In genomic region chr3:82163907-82164520, GRCh38 we compare ENCODE assay signal across 9 cellular contexts.
DNase-seq lines count a peak whose midpoint lies in the region; ATAC-seq and TF ChIP-seq lines count a peak whose summit lies in the region.
"Had no signal": no experiment of that assay in that cellular context is flagged by ENCODE, and none has a peak within 500 bp of the region (broad histone marks: within the 10 kb centered on the region; RNA-seq: fewer than 3 reads in every experiment).

No MANE protein-coding gene starts in this region.

- in situ Hi-C loops in astrocyte of the spinal cord (cut with HindIII; ENCODE audit: low sequenced_read_pairs), result no loop called here
- in situ Hi-C loops in transverse colon (cut with MboI; ENCODE audit: low pct_ligation_motif_present in 1 of 4, low pct_unique_long_range_greater_than_20kb in 1 of 4, low sequenced_read_pairs in 3 of 4), result no loop called here

- 84 to 86% methylated on average over 1 of the region's 1 CpG for WGBS in transverse colon (ENCODE audit: low coverage in 1 of 2), 2 donors

- H3K9me3 Mint-ChIP-seq in nephron progenitor cell, result no peaks in the 10 kb centered on the region
- H3K9me3 Mint-ChIP-seq in stimulated activated memory B cell treated with anti-CD40 and anti-IgM and Interleukin-4, amounts not matched to agents 10 μg/mL and 1 μg/mL and 100 μg/mL, for 72 hours, result no peaks in the 10 kb centered on the region

- H3K27me3 ChIP-seq in transverse colon, result no peaks in the 10 kb centered on the region

- H3K36me3 Mint-ChIP-seq in nephron progenitor cell (ENCODE audit: low read depth), result no peaks in the 10 kb centered on the region
- H3K36me3 Mint-ChIP-seq in stimulated activated memory B cell treated with anti-CD40 and anti-IgM and Interleukin-4, amounts not matched to agents 10 μg/mL and 1 μg/mL and 100 μg/mL, for 72 hours, result no peaks in the 10 kb centered on the region

- H3K4me3 ChIP-seq in astrocyte of the spinal cord (ENCODE audit: low read depth, low read length) (no peak overlapping the region), transverse colon (no peak overlapping the region)

- H3K9me3 ChIP-seq in transverse colon, result no peaks in the 10 kb centered on the region

- intact Hi-C loops in transverse colon (cut with DNase I; ENCODE audit: low total_unique reads), result no loop called here

- no peak for TF ChIP-seq EP300 in transverse colon (IDR thresholded peaks at IDR 0.05; ENCODE audit: low read depth)

- no peaks in the 10 kb centered on the region for H3K36me3 ChIP-seq in transverse colon

- no peak overlapping the region for H3K27ac Mint-ChIP-seq in nephron progenitor cell
- H3K27ac Mint-ChIP-seq in stimulated activated memory B cell treated with anti-CD40 and anti-IgM and Interleukin-4, amounts not matched to agents 10 μg/mL and 1 μg/mL and 100 μg/mL, for 72 hours, result no peak overlapping the region

- no peaks in the 10 kb centered on the region for H3K4me1 Mint-ChIP-seq in nephron progenitor cell
- H3K4me1 Mint-ChIP-seq in stimulated activated memory B cell treated with anti-CD40 and anti-IgM and Interleukin-4, amounts not matched to agents 10 μg/mL and 1 μg/mL and 100 μg/mL, for 72 hours, result no peaks in the 10 kb centered on the region

- H3K4me3 Mint-ChIP-seq in nephron progenitor cell, result no peak overlapping the region
- no peak overlapping the region for H3K4me3 Mint-ChIP-seq in stimulated activated memory B cell treated with anti-CD40 and anti-IgM and Interleukin-4, amounts not matched to agents 10 μg/mL and 1 μg/mL and 100 μg/mL, for 72 hours

- H3K4me1 ChIP-seq in transverse colon, result no peaks in the 10 kb centered on the region

- DNase-seq in astrocyte of the spinal cord (ENCODE audit: low read depth, low spot score) (peak; percentile 36), nephron progenitor cell (no peak), transverse colon (no peak)
- no peak for DNase-seq in stimulated activated naive CD4-positive, alpha-beta T cell treated with Interleukin-2 at 50 U/mL for 16 hours (lab: John Stamatoyannopoulos, UW)
- DNase-seq: NCI-H187 had no signal

- TF ChIP-seq POLR2A in transverse colon (IDR thresholded peaks at IDR 0.05), result no peak

- no peaks in the 10 kb centered on the region for H3K27me3 Mint-ChIP-seq in nephron progenitor cell (ENCODE audit: low read depth, poor library complexity)
- no peaks in the 10 kb centered on the region for H3K27me3 Mint-ChIP-seq in stimulated activated memory B cell treated with anti-CD40 and anti-IgM and Interleukin-4, amounts not matched to agents 10 μg/mL and 1 μg/mL and 100 μg/mL, for 72 hours

- ATAC-seq in GM18508 (IDR thresholded peaks at IDR 0.05; ENCODE audit: insufficient read depth, unreplicated experiment) (peak; percentile 56), HG03520 (IDR thresholded peaks at IDR 0.05; ENCODE audit: unreplicated experiment) (peak; percentile 77), GM21576 (IDR thresholded peaks at IDR 0.05; ENCODE audit: unreplicated experiment) (no peak)
- ATAC-seq in stimulated activated memory B cell treated with anti-CD40 and anti-IgM and Interleukin-4, amounts not matched to agents 10 μg/mL and 1 μg/mL and 100 μg/mL, for 72 hours, result no peak

- TF ChIP-seq CTCF in astrocyte of the spinal cord (IDR thresholded peaks at IDR 0.05; ENCODE audit: low read depth, low read length), result peak; percentile 40
- TF ChIP-seq CTCF in nephron progenitor cell (IDR thresholded peaks at IDR 0.05), result peak; percentile 38
- TF ChIP-seq CTCF in transverse colon (IDR thresholded peaks at IDR 0.05), result peak in 2 of 5 experiments; percentile 20 to 26

- no peak overlapping the region for H3K27ac ChIP-seq in transverse colon

Comparison
In these comparisons a context has a peak if more than half of its experiments do, and no peak if none do; other contexts are left out.
1. ATAC-seq: peak in GM18508 (single experiment) and HG03520 (single experiment); none in stimulated activated memory B cell treated with anti-CD40 and anti-IgM and Interleukin-4, amounts not matched to agents 10 μg/mL and 1 μg/mL and 100 μg/mL, for 72 hours (single experiment) and GM21576 (single experiment).